Comparison of ENCODE assay signal across 14 cellular contexts in the genomic region with DNA sequence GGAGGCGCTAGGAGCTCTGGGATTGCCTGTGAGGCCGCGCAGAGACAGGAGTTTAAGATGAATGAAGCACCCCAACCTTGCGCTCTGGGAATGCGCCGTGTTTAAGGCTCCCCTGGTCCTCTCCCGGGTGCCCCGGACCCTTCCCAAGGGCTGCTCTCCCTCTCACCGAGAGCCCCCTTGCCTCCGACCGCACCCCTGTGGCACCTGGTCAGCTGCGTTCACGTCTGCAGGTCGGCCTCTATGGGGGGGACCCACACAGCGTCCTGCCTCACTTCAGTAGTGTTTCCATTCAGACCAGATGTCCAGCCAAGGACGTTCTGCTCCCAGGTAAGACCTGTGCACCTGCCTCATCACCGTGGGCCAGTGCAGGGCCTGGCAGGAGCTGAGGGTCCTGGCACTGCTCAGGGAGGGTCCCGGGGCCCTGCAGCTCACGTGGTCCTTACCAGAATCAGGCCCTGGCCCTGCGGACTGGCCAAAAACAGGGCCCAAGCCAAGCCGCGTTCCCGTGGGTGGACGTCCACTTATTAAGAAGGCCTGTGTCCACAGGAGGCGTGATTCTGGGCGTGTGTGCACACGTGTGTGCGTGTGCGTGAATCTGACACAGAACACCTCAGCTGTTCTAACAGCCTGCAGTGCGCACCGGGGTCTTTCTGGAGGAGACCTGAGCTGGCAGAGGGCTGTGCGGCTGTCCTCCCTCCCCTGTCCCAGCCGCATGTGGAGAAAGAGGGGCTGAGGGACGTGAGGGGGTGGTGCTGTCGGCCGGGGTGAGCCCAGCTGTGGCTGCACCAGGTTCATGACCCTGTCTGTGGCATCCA.
DNase-seq lines count a peak whose midpoint lies in the region; ATAC-seq and FAIRE-seq lines count a peak whose summit lies in the region.
"Had no signal": no experiment of that assay in that cellular context is flagged by ENCODE, and none has a peak within 500 bp of the region (broad histone marks: within the 10 kb centered on the region; RNA-seq: fewer than 3 reads in every experiment).

No MANE protein-coding gene starts in this region.

- H3K36me3 ChIP-seq in neuronal stem cell (replicated peaks in 1 of 2; ENCODE audit: control insufficient read depth in 2 of 2, insufficient read depth in 2 of 2, low read length in 2 of 2): no peaks in the 10 kb centered on the region

- peak overlapping the region; percentile 56 for H3K14ac ChIP-seq in neuronal stem cell (ENCODE audit: low read length)

- no peaks in the 10 kb centered on the region for H3K4me1 ChIP-seq in neuronal stem cell (ENCODE audit: control insufficient read depth in 2 of 2, insufficient read depth in 1 of 2, low read depth in 1 of 2, low read length in 2 of 2)

- H3K4me3 ChIP-seq in neuronal stem cell (ENCODE audit: low read length in 2 of 2): peak overlapping the region in 1 of 2 donors; percentile 16
- H3K4me3 ChIP-seq: hepatocyte had no signal

- no CpG with 5 or more reads among the region's 36 CpGs for WGBS in neuronal stem cell (ENCODE audit: extremely low coverage in 2 of 2, insufficient read length in 2 of 2, insufficient replicate concordance in 1 of 2), 2 donors

- peak overlapping the region; percentile 63 for H2AK5ac ChIP-seq in neuronal stem cell (ENCODE audit: low read depth, low read length)

- H3K79me1 ChIP-seq in neuronal stem cell (ENCODE audit: low read depth, low read length): peaks cover 5% of the 10 kb centered on the region

- FAIRE-seq in HTR-8/SVneo (lab: Jason Lieb, UNC): peak; percentile 67
- FAIRE-seq: colon had no signal

- H3K9me3 ChIP-seq in neuronal stem cell (replicated peaks in 1 of 2; ENCODE audit: control insufficient read depth in 2 of 2, insufficient read depth in 1 of 2, low read depth in 1 of 2, low read length in 2 of 2): no peaks in the 10 kb centered on the region

- H3K4me2 ChIP-seq in neuronal stem cell (ENCODE audit: insufficient read depth, low read length, poor library complexity, severe bottlenecking): no peak overlapping the region
- H3K4me2 ChIP-seq: hepatocyte, KMS-11 had no signal

- H3K23ac ChIP-seq in neuronal stem cell (ENCODE audit: low read depth, low read length, poor library complexity): peak overlapping the region; percentile 73

- no peak overlapping the region for H2BK5ac ChIP-seq in neuronal stem cell (ENCODE audit: low read length)

- H2BK12ac ChIP-seq in neuronal stem cell (ENCODE audit: low read length): no peak overlapping the region

- H2BK15ac ChIP-seq in neuronal stem cell (ENCODE audit: low read length): peak overlapping the region; percentile 67

- no peak overlapping the region for H4K8ac ChIP-seq in neuronal stem cell (ENCODE audit: low read depth, low read length)

- no peak overlapping the region for H3K27ac ChIP-seq in neuronal stem cell (replicated peaks; ENCODE audit: low read length)
- H3K27ac ChIP-seq: hepatocyte, KMS-11 had no signal

- H2BK120ac ChIP-seq in neuronal stem cell (ENCODE audit: low read depth, low read length): no peak overlapping the region

- H2AFZ ChIP-seq in neuronal stem cell (ENCODE audit: low read length): no peak overlapping the region
- H2AFZ ChIP-seq: hepatocyte had no signal

- peak overlapping the region; percentile 64 for H3K18ac ChIP-seq in neuronal stem cell (ENCODE audit: low read length)

- H3K9ac ChIP-seq in neuronal stem cell (ENCODE audit: low read depth, low read length, poor library complexity): peak overlapping the region; percentile 63
- H3K9ac ChIP-seq: KMS-11 had no signal

- intact Hi-C loops in left cardiac atrium (cut with DNase I): no loop called here

- no peak for ATAC-seq in left cardiac atrium
- no peak for ATAC-seq in HG03571 (IDR thresholded peaks at IDR 0.05; ENCODE audit: unreplicated experiment)
- ATAC-seq: activated CD8-positive, alpha-beta T cell treated with anti-CD3 and anti-CD28 coated beads for 36 hours; HCT116 had no signal

- H3K27me3 ChIP-seq in neuronal stem cell (ENCODE audit: control insufficient read depth in 3 of 3, insufficient read depth in 3 of 3, low read depth in 1 of 3, low read length in 3 of 3): peaks cover 0 to 90% (median 0%) of the 10 kb centered on the region in 3 experiments
- H3K27me3 ChIP-seq: hepatocyte had no signal

- H3K4ac ChIP-seq in neuronal stem cell (ENCODE audit: low read length): no peak overlapping the region

- no peak overlapping the region for H4K91ac ChIP-seq in neuronal stem cell (ENCODE audit: low read depth, low read length, poor library complexity)

- DNase-seq in D341Med (ENCODE audit: low spot score) (peak; percentile 35), HTR-8/SVneo (ENCODE audit: insufficient read length, low spot score) (no peak), left cardiac atrium (peak; percentile 14), neuronal stem cell (ENCODE audit: low spot score) (no peak), HuH-7.5 (ENCODE audit: low spot score) (no peak)
- DNase-seq in stimulated activated CD4-positive, alpha-beta T cell treated with anti-CD3 and anti-CD28 coated beads, Interleukin-2, amount 100 ng/mL, for 24 hours: no peak
- DNase-seq: activated CD8-positive, alpha-beta T cell treated with anti-CD3 and anti-CD28 coated beads for 36 hours; NCI-H2081 treated with DMSO at 0.1 percent for 48 hours; NCI-H510A treated with DMSO at 0.1 percent for 48 hours had no signal

Comparison
In these comparisons a context has a peak if more than half of its experiments do, and no peak if none do; other contexts are left out.
1. DNase-seq: peak in D341Med (single experiment) and left cardiac atrium (single experiment); none in HTR-8/SVneo (single experiment), neuronal stem cell (single experiment), stimulated activated CD4-positive, alpha-beta T cell treated with anti-CD3 and anti-CD28 coated beads, Interleukin-2, amount 100 ng/mL, for 24 hours (0 of 2) and HuH-7.5 (single experiment).